In genomic region chr2:68018727-68019126, GRCh38 we compare ENCODE assay signal across 25 cellular contexts. TPM values are rescaled to one million over a fixed set of nuclear protein-coding genes. Genes with fewer than 3 reads are reported as not detected.
DNase-seq lines count a peak whose midpoint lies in the region; ATAC-seq and TF ChIP-seq lines count a peak whose summit lies in the region.
"Had no signal": no experiment of that assay in that cellular context is flagged by ENCODE, and none has a peak within 500 bp of the region (broad histone marks: within the 10 kb centered on the region; RNA-seq: fewer than 3 reads in every experiment).

No MANE protein-coding gene starts in this region.

- no peak overlapping the region for H3K4me2 ChIP-seq in GM23338
- H3K4me2 ChIP-seq: A549 had no signal

- intact Hi-C loops in cardiac septum (cut with DNase I), result no loop called here

- H3K9me3 Mint-ChIP-seq in GM23338, result no peaks in the 10 kb centered on the region

- no peaks in the 10 kb centered on the region for H3K9me2 ChIP-seq in GM23338 (ENCODE audit: insufficient read depth)

- H3K4me1 ChIP-seq in GM23338 (ENCODE audit: insufficient read depth), result no peaks in the 10 kb centered on the region
- H3K4me1 ChIP-seq: A549, HAP-1, Peyer's patch had no signal

- in situ Hi-C loops in SK-MEL-5 (cut with HindIII; ENCODE audit: low pct_unique_long_range_greater_than_20kb, low sequenced_read_pairs), result no loop called here

- H3K36me3 ChIP-seq in GM23338 (ENCODE audit: insufficient read depth), result no peaks in the 10 kb centered on the region
- H3K36me3 ChIP-seq: HAP-1, Peyer's patch had no signal

- no peak overlapping the region for H3K4me3 ChIP-seq in GM23338
- H3K4me3 ChIP-seq: A549, HAP-1, Peyer's patch had no signal

- H3K27ac Mint-ChIP-seq in GM23338, result no peak overlapping the region
- H3K27ac Mint-ChIP-seq: B cell; CD8-positive, alpha-beta memory T cell had no signal

- no peaks in the 10 kb centered on the region for H3K4me1 Mint-ChIP-seq in GM23338
- H3K4me1 Mint-ChIP-seq: B cell; CD14-positive monocyte; CD8-positive, alpha-beta memory T cell had no signal

- no peak for ATAC-seq in GM23338
- ATAC-seq: A549, SK-N-SH treated with all-trans-retinoic acid at 6 μM for 48 hours had no signal

- no peak overlapping the region for H2AFZ ChIP-seq in GM23338

- no peaks in the 10 kb centered on the region for H3K36me3 Mint-ChIP-seq in GM23338 (ENCODE audit: low read depth)
- H3K36me3 Mint-ChIP-seq: CD14-positive monocyte; CD8-positive, alpha-beta memory T cell had no signal

- no peaks in the 10 kb centered on the region for H3F3A ChIP-seq in GM23338 (replicated peaks; ENCODE audit: low read depth)

- no peaks in the 10 kb centered on the region for H3K27me3 ChIP-seq in GM23338 (ENCODE audit: insufficient read depth)
- H3K27me3 ChIP-seq: Peyer's patch had no signal

- no peak overlapping the region for H3K4me3 Mint-ChIP-seq in GM23338
- H3K4me3 Mint-ChIP-seq: B cell; CD14-positive monocyte; CD8-positive, alpha-beta memory T cell had no signal

- DNase-seq in GM23338 (ENCODE audit: low spot score) (no peak), HT1080 (ENCODE audit: low read depth) (peak; percentile 34), SK-MEL-5 (ENCODE audit: low read depth, low spot score) (peak; percentile 82), glomerular endothelial cell (ENCODE audit: extremely low read depth, low read depth, low spot score) (peak; percentile 10), activated gamma-delta T cell (lab: John Stamatoyannopoulos, UW) (no peak), dedifferentiated amniotic fluid mesenchymal stem cell (ENCODE audit: extremely low spot score) (no peak), cardiac septum (ENCODE audit: low spot score) (no peak)
- DNase-seq in activated T-cell treated with anti-CD3 and anti-CD28 coated beads, Interleukin-2, amount 50 U/mL, for 48 hours, result no peak
- DNase-seq: Calu3; CD8-positive, alpha-beta memory T cell; DMS79 treated with DMSO at 0.1 percent for 48 hours; Karpas-422; MV-4-11; NCI-H1105 treated with DMSO at 0.1 percent for 48 hours; NCI-H146; NCI-H2029; NCI-H446 treated with DMSO at 0.1 percent for 48 hours; NCI-H526 treated with DMSO at 0.1 percent for 48 hours; Peyer's patch had no signal

- H4K20me1 ChIP-seq in GM23338 (replicated peaks; ENCODE audit: insufficient read depth), result no peaks in the 10 kb centered on the region

- no peaks in the 10 kb centered on the region for H3K79me2 ChIP-seq in GM23338 (replicated peaks; ENCODE audit: insufficient read depth)

- TF ChIP-seq CTCF in GM23338 (conservative IDR thresholded peaks at IDR 0.05; ENCODE audit: low read depth in 2 of 2), result peak; percentile 33 to 35

- H3K27me3 Mint-ChIP-seq in GM23338 (ENCODE audit: insufficient read depth, low read depth, poor library complexity), result peaks cover 4% of the 10 kb centered on the region

- H3K27ac ChIP-seq in GM23338 (ENCODE audit: low read depth), result no peak overlapping the region
- H3K27ac ChIP-seq: A549, HL-60, Peyer's patch had no signal

TF ChIP-seq in GM23338, 12 proteins besides CTCF, POLR2A, EP300 and RAD21:
- no peak for TF ChIP-seq ZNF331 (CRISPR knock-in tag; IDR thresholded peaks at IDR 0.05; ENCODE audit: low read depth)
- no peak for TF ChIP-seq ZNF462 (CRISPR knock-in tag; IDR thresholded peaks at IDR 0.05)
- TF ChIP-seq NANOG (IDR thresholded peaks at IDR 0.05; ENCODE audit: borderline replicate concordance), result no peak
- no peak for TF ChIP-seq STAT1 (IDR thresholded peaks at IDR 0.05; ENCODE audit: unreplicated experiment)
- no peak for TF ChIP-seq EZH2phosphoT487 (IDR thresholded peaks at IDR 0.05; ENCODE audit: unreplicated experiment)
- TF ChIP-seq, protein P1, sequence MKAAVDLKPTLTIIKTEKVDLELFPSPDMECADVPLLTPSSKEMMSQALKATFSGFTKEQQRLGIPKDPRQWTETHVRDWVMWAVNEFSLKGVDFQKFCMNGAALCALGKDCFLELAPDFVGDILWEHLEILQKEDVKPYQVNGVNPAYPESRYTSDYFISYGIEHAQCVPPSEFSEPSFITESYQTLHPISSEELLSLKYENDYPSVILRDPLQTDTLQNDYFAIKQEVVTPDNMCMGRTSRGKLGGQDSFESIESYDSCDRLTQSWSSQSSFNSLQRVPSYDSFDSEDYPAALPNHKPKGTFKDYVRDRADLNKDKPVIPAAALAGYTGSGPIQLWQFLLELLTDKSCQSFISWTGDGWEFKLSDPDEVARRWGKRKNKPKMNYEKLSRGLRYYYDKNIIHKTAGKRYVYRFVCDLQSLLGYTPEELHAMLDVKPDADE (IDR thresholded peaks at IDR 0.05), result no peak
- no peak for TF ChIP-seq JUNB (IDR thresholded peaks at IDR 0.05; ENCODE audit: unreplicated experiment)
- no peak for TF ChIP-seq ZNF114 (CRISPR knock-in tag; IDR thresholded peaks at IDR 0.05)

RNA-seq across cellular contexts. Expression of gene C1D, which starts 44.1 kb away (rescaled TPM):
- 29.6 and 30.1 TPM in 2 replicates for total RNA-seq in GM23338 (2014; rRNA removed; shearing (Covaris generic))
- polyA plus RNA-seq in GM23338 (2016; fragmentation: Nextera tagmentation; extraction: Ambion mirVana), result 36.6 and 39.7 TPM in 2 replicates
- 21.7 and 26.8 TPM in 2 replicates for total RNA-seq in HT1080 (2014; rRNA removed; shearing (Covaris generic))
- 62.8 and 66.0 TPM in 2 replicates for polyA plus RNA-seq in HT1080 (2015; cell fraction: cytosol; rRNA removed)
- 38.5 and 43.1 TPM in 2 replicates for polyA plus RNA-seq in HT1080 (2015; cell fraction: nucleus; rRNA removed)
- total RNA-seq in SK-MEL-5 (2014; rRNA removed; shearing (Covaris generic)), result 36.1 and 43.7 TPM in 2 replicates
- polyA plus RNA-seq in SK-MEL-5 (2015; cell fraction: cytosol; rRNA removed), result 41.4 and 56.1 TPM in 2 replicates
- polyA plus RNA-seq in SK-MEL-5 (2015; cell fraction: nucleus; rRNA removed), result 18.9 and 28.0 TPM in 2 replicates
- total RNA-seq in glomerular endothelial cell (11.8 and 27.0 TPM in 2 replicates), cardiac septum (17.9 TPM)

Comparison
In these comparisons a context has a peak if more than half of its experiments do, and no peak if none do; other contexts are left out.
1. DNase-seq: peak in HT1080 (single experiment), SK-MEL-5 (single experiment) and glomerular endothelial cell (single experiment); none in GM23338 (single experiment), activated gamma-delta T cell (single experiment), activated T-cell treated with anti-CD3 and anti-CD28 coated beads, Interleukin-2, amount 50 U/mL, for 48 hours (0 of 2), dedifferentiated amniotic fluid mesenchymal stem cell (single experiment) and cardiac septum (single experiment).